ENCODE assay signal across 1 cellular context in the genomic region with DNA sequence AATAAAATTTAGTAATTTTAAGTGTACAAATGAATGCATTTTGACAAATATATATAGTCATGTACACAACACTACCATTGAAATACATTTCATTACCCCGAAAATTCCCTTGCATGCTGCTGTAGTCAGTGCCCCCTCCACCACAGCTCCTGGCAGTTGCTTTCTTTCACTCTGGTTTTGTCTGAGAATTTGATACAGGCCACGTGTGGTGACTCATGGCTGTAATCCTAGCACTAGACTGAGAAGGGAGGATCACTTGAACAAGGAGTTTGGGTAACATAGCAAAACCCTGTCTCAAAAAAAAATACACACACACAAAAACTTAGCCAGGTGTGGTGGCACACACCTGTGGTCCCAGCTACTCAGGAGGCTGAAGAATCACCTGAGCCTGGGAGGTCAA.
TF ChIP-seq lines count a peak whose summit lies in the region.

No MANE protein-coding gene starts in this region.

TF ChIP-seq in SK-N-SH, 30 proteins besides CTCF, POLR2A, EP300 and RAD21 (continued from another document):
- no peak for TF ChIP-seq EZH2phosphoT487 (IDR thresholded peaks at IDR 0.05; ENCODE audit: borderline replicate concordance, low read depth)
- no peak for TF ChIP-seq TEAD4 (IDR thresholded peaks at IDR 0.05; ENCODE audit: borderline replicate concordance, insufficient read depth)
- TF ChIP-seq USF1 (IDR thresholded peaks at IDR 0.05; ENCODE audit: borderline replicate concordance, low read depth): peak; percentile 63; the same call in 1 of the 2 replicates
- peak; percentile 19; the same call in 1 of the 2 replicates for TF ChIP-seq POLR2AphosphoS5 (IDR thresholded peaks at IDR 0.05; ENCODE audit: low read depth, low read length)
- TF ChIP-seq NFIC (IDR thresholded peaks at IDR 0.05; ENCODE audit: borderline replicate concordance): peak; percentile 24; the same call in 1 of the 2 replicates
- TF ChIP-seq GABPA (IDR thresholded peaks at IDR 0.05; ENCODE audit: low read depth): no peak
- TF ChIP-seq ELF1 (IDR thresholded peaks at IDR 0.05): no peak
- no peak for TF ChIP-seq USF2 (IDR thresholded peaks at IDR 0.05; ENCODE audit: borderline replicate concordance, low read depth, low read length)
- peak; percentile 89 for TF ChIP-seq FOSL2 (IDR thresholded peaks at IDR 0.05; ENCODE audit: borderline replicate concordance, low read depth)
